11 cellular contexts compared by ENCODE assay signal in genomic region chr15:51121118-51121517, GRCh38. TPM values are rescaled to one million over a fixed set of nuclear protein-coding genes. Genes with fewer than 3 reads are reported as not detected.
DNase-seq lines count a peak whose midpoint lies in the region; ATAC-seq, FAIRE-seq and TF ChIP-seq lines count a peak whose summit lies in the region.
"Had no signal": no experiment of that assay in that cellular context is flagged by ENCODE, and none has a peak within 500 bp of the region (broad histone marks: within the 10 kb centered on the region; RNA-seq: fewer than 3 reads in every experiment).

No MANE protein-coding gene starts in this region.

- H3K79me1 ChIP-seq in H9 (ENCODE audit: insufficient read depth, low read depth, low read length, poor library complexity, severe bottlenecking): no peaks in the 10 kb centered on the region

- no peak overlapping the region for H3K4ac ChIP-seq in H9 (ENCODE audit: low read depth, low read length)

- H2BK20ac ChIP-seq in H9 (ENCODE audit: low read depth, low read length, poor library complexity, severe bottlenecking): no peak overlapping the region

- H3K23me2 ChIP-seq in H9 (ENCODE audit: insufficient read length, low read depth, low read length, poor library complexity, severe bottlenecking): no peaks in the 10 kb centered on the region

- no peak overlapping the region for H4K5ac ChIP-seq in H9 (ENCODE audit: insufficient read length, low read depth, low read length)

- H3K4me3 Mint-ChIP-seq in H9: no peak overlapping the region

- no peak overlapping the region for H4K91ac ChIP-seq in H9 (ENCODE audit: insufficient read length, low read depth, low read length)

- no peak overlapping the region for H3K56ac ChIP-seq in H9 (ENCODE audit: insufficient read length, low read depth, low read length)

- no peak overlapping the region for H4K8ac ChIP-seq in H9 (replicated peaks; ENCODE audit: insufficient read length, low read depth, low read length)

- peak; percentile 86 for ATAC-seq in lung (ENCODE audit: insufficient read depth, low FRiP score)

- no peaks in the 10 kb centered on the region for H3K79me2 ChIP-seq in H9 (ENCODE audit: insufficient read depth, low read length)

- H3K9ac ChIP-seq in H9 (ENCODE audit: extremely low read depth, insufficient read length, low read length): no peak overlapping the region

- no peak overlapping the region for H2BK5ac ChIP-seq in H9 (ENCODE audit: insufficient read length, low read length)

- TF ChIP-seq CTCF in lung (IDR thresholded peaks at IDR 0.05; ENCODE audit: control extremely low read depth, extremely low read depth) (no peak), H9 (conservative IDR thresholded peaks at IDR 0.05) (no peak)

- no peak overlapping the region for H3K4me2 ChIP-seq in H9 (ENCODE audit: insufficient read depth, insufficient read length, low read length)

- H3K27ac ChIP-seq in lung (ENCODE audit: low read depth in 1 of 2, low read length in 1 of 2) (no peak overlapping the region), H9 (ENCODE audit: insufficient read length, low read depth, low read length) (no peak overlapping the region)
- H3K27ac ChIP-seq: skin epidermis, VCaP had no signal

- H2AFZ ChIP-seq in H9 (ENCODE audit: low read length): no peak overlapping the region

- no peak overlapping the region for H2BK120ac ChIP-seq in H9 (ENCODE audit: low read depth, low read length, poor library complexity, severe bottlenecking)

- H3K4me1 ChIP-seq in lung (ENCODE audit: control insufficient read depth in 2 of 2, insufficient read depth in 2 of 2, low read length in 2 of 2): no peaks in the 10 kb centered on the region
- no peaks in the 10 kb centered on the region for H3K4me1 ChIP-seq in H9 (ENCODE audit: insufficient read depth, low read length)

- H3K4me3 ChIP-seq in lung: no peak overlapping the region
- H3K4me3 ChIP-seq: skin epidermis had no signal

- H3K36me3 ChIP-seq in lung (ENCODE audit: control insufficient read depth in 2 of 2, insufficient read depth in 2 of 2, low read length in 2 of 2): no peaks in the 10 kb centered on the region

- H3K14ac ChIP-seq in H9 (ENCODE audit: insufficient read depth, low read length): no peak overlapping the region

- H3K23ac ChIP-seq in H9 (ENCODE audit: insufficient read length, low read depth, low read length): no peak overlapping the region

- no peak overlapping the region; a peak in 1 of 7 replicates for H3K27ac Mint-ChIP-seq in H9

- no peak overlapping the region for H2BK12ac ChIP-seq in H9 (ENCODE audit: insufficient read length, low read depth, low read length)

- 60 to 68% methylated on average over 2 of the region's 2 CpGs for WGBS in lung, 2 donors
- WGBS in H9 (ENCODE audit: extremely low coverage, insufficient read length, low lambda C conversion rate): no CpG with 5 or more reads among the region's 2 CpGs

- H3K36me3 Mint-ChIP-seq in H9 (ENCODE audit: insufficient read depth in 1 of 3, low read depth in 3 of 3): peaks cover 0 to 4% (median 0%) of the 10 kb centered on the region in 3 experiments; a peak in 3 of 7 replicates

- H3K4me1 Mint-ChIP-seq in H9: peaks cover 0 to 3% of the 10 kb centered on the region in 2 experiments; a peak in 2 of 4 replicates

- H3K9me3 ChIP-seq in lung (ENCODE audit: control insufficient read depth in 2 of 2, insufficient read depth in 1 of 2, low read length in 1 of 2) (peaks cover 0 to 2% of the 10 kb centered on the region in 2 donors), H9 (ENCODE audit: control insufficient read depth, low read depth, low read length) (no peaks in the 10 kb centered on the region)

- no peak overlapping the region for H3K18ac ChIP-seq in H9 (ENCODE audit: insufficient read length, low read depth, low read length)

- H3K27me3 Mint-ChIP-seq in H9 (ENCODE audit: low read depth): peaks cover 7% of the 10 kb centered on the region

- in situ Hi-C loops in KBM-7 (cut with MboI; ENCODE audit: low pct_unique_long_range_greater_than_20kb, low sequenced_read_pairs): no loop called here

- peak; percentile 29 to 32 for DNase-seq in AML-193 (lab: John Stamatoyannopoulos, UW)
- peak; percentile 32 for DNase-seq in KBM-7
- DNase-seq in amniotic epithelial cell (ENCODE audit: low read depth): peak; percentile 98
- DNase-seq in lung (ENCODE audit: low spot score): peak; percentile 33
- DNase-seq in KG1 (lab: John Stamatoyannopoulos, UW): no peak
- DNase-seq in NCI-H2171 treated with DMSO at 0.1 percent for 48 hours (lab: John Stamatoyannopoulos, UW): no peak
- no peak for DNase-seq in GM19239 (ENCODE audit: insufficient read length, low spot score)
- no peak for DNase-seq in H9

- H4K20me1 ChIP-seq in H9 (ENCODE audit: control insufficient read depth, insufficient read depth, insufficient read length): no peaks in the 10 kb centered on the region

- peaks cover 7 to 8% of the 10 kb centered on the region in 2 experiments; a peak in 4 of 5 replicates for H3K9me3 Mint-ChIP-seq in H9

- H2AK5ac ChIP-seq in H9 (ENCODE audit: insufficient read length, low read length): no peak overlapping the region

- no peak overlapping the region for H3T11ph ChIP-seq in H9 (ENCODE audit: low read length)

- no peak overlapping the region for H2BK15ac ChIP-seq in H9 (ENCODE audit: low read depth, low read length)

- no peaks in the 10 kb centered on the region for H3K27me3 ChIP-seq in lung (ENCODE audit: control insufficient read depth, insufficient read depth)
- no peaks in the 10 kb centered on the region for H3K27me3 ChIP-seq in H9 (ENCODE audit: insufficient read depth, low read length)

- no peak for FAIRE-seq in GM19239 (lab: Jason Lieb, UNC)
- FAIRE-seq: endometrium had no signal

RNA-seq across cellular contexts. Expression of gene TNFAIP8L3, which starts 26.4 kb away (rescaled TPM):
- 10 to 100 TPM in 1 of 2 donors, 1 to 10 TPM in 1; 4.4 to 15.4 TPM for total RNA-seq in lung
- 10 to 100 TPM in 1 of 2 donors, 1 to 10 TPM in 1; 3.7 to 20.5 TPM for polyA plus RNA-seq in lung
- total RNA-seq in H9 (2021): 0.22 and 0.31 TPM in 2 replicates

Comparison
In these comparisons a context has a peak if more than half of its experiments do, and no peak if none do; other contexts are left out.
1. DNase-seq: peak in AML-193 (2 of 2), KBM-7 (single experiment), amniotic epithelial cell (single experiment) and lung (single experiment); none in KG1 (single experiment), NCI-H2171 treated with DMSO at 0.1 percent for 48 hours (single experiment), GM19239 (single experiment) and H9 (single experiment).